ENCODE assay signal across 8 cellular contexts in the genomic region with DNA sequence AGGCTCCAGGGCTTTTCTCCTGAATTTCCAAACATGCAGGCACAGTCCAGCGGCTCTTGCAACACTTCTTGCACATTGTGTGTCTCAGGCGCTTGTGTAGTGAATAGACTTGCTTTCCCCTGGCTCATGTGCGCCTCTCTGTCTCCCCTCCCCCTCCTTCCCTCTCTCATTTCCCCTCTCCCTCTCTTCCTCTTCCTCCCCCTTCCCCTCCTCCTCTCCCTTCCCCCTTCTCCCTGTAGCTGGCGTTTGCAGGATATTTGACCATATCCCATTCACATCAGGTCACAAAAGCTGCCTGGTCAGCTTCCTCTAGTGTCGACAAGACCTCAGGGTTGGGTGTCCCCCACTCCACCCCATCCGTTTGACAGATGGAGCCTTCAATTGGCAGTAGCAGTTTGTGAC. TPM values are rescaled to one million over a fixed set of nuclear protein-coding genes. Genes with fewer than 3 reads are reported as not detected.
A peak's percentile ranks its signal among the peaks of the same experiment; 100 is the strongest.
DNase-seq lines count a peak whose midpoint lies in the region; ATAC-seq and TF ChIP-seq lines count a peak whose summit lies in the region.

No MANE protein-coding gene starts in this region.

- CTCF ChIA-PET in AG04449 (lab: Yijun Ruan, JAX) = no interaction called here

- peaks cover 11% of the 10 kb centered on the region for H3K27me3 Mint-ChIP-seq in GM23338 (ENCODE audit: insufficient read depth, low read depth, poor library complexity)

- no peak overlapping the region for H2AFZ ChIP-seq in GM23338

- 7% methylated on average over 6 of the region's 6 CpGs for WGBS in liver

- no peak overlapping the region for H3K27ac Mint-ChIP-seq in GM23338

- H3K4me3 ChIP-seq in AG04449 (ENCODE audit: low read depth, low read length) (peak overlapping the region; percentile 61), GM23338 (peak overlapping the region; percentile 73), ascending aorta (peak overlapping the region; percentile 67 to 81), liver (ENCODE audit: low read depth in 1 of 3, low read length in 3 of 3) (peak overlapping the region; percentile 50 to 68 (median 58))

- no peaks in the 10 kb centered on the region; the same call in 2 of the 3 replicates for H3K9me3 Mint-ChIP-seq in GM23338

- POLR2A ChIA-PET in AG04449 (lab: Yijun Ruan, JAX) = no interaction called here

- H3K36me3 Mint-ChIP-seq in GM23338 (ENCODE audit: low read depth) = peaks cover 19% of the 10 kb centered on the region

- H3K36me3 ChIP-seq in GM23338 (ENCODE audit: insufficient read depth) (no peaks in the 10 kb centered on the region), ascending aorta (no peaks in the 10 kb centered on the region), liver (ENCODE audit: control insufficient read depth in 4 of 4, insufficient read depth in 3 of 4, low read depth in 1 of 4, low read length in 3 of 4) (no peaks in the 10 kb centered on the region)

- DNase-seq in AG04449 (ENCODE audit: low read depth, low spot score) (no peak), GM23338 (ENCODE audit: low spot score) (peak; percentile 17), ascending aorta (ENCODE audit: low spot score in 2 of 2) (no peak), D341Med (ENCODE audit: low spot score) (no peak), NCI-H187 (lab: John Stamatoyannopoulos, UW) (no peak), ureter (ENCODE audit: low spot score) (no peak)

- peak overlapping the region; percentile 86 for H3K4me2 ChIP-seq in GM23338

- no peaks in the 10 kb centered on the region for H3F3A ChIP-seq in GM23338 (replicated peaks; ENCODE audit: low read depth)

- peak in 1 of 2 donors; percentile 19 for TF ChIP-seq RAD21 in liver (IDR thresholded peaks at IDR 0.05)

- no peaks in the 10 kb centered on the region for H4K20me1 ChIP-seq in GM23338 (replicated peaks; ENCODE audit: insufficient read depth)

- ATAC-seq in GM23338 = no peak
- no peak for ATAC-seq in HG03520 (IDR thresholded peaks at IDR 0.05; ENCODE audit: unreplicated experiment)

- peak overlapping the region; percentile 89 for H3K4me3 Mint-ChIP-seq in GM23338

- H3K9me2 ChIP-seq in GM23338 (ENCODE audit: insufficient read depth) = no peaks in the 10 kb centered on the region

- TF ChIP-seq CTCF in AG04449 (IDR thresholded peaks at IDR 0.05; ENCODE audit: insufficient read depth, low read length, missing control alignments) = no peak
- TF ChIP-seq CTCF in GM23338 (conservative IDR thresholded peaks at IDR 0.05; ENCODE audit: low read depth in 2 of 2) = no peak
- no peak for TF ChIP-seq CTCF in ascending aorta (IDR thresholded peaks at IDR 0.05)
- TF ChIP-seq CTCF in liver (IDR thresholded peaks at IDR 0.05; ENCODE audit: low read depth, low read length, missing input control) = no peak

- H3K27ac ChIP-seq in GM23338 (ENCODE audit: low read depth) (no peak overlapping the region), ascending aorta (peak overlapping the region in 1 of 2 donors; percentile 25), liver (ENCODE audit: low read depth in 1 of 2, low read length in 2 of 2) (peak overlapping the region; percentile 51 to 64)

- H3K4me1 ChIP-seq in GM23338 (ENCODE audit: insufficient read depth) (peaks cover 10% of the 10 kb centered on the region; the same call in 1 of the 2 replicates), ascending aorta (no peaks in the 10 kb centered on the region), liver (ENCODE audit: control insufficient read depth in 4 of 4, insufficient read depth in 4 of 4, low read length in 3 of 4) (peaks cover 3 to 35% (median 21%) of the 10 kb centered on the region in 4 donors)

- intact Hi-C loops in ascending aorta (cut with DNase I) = loop anchor here (2.0 to 10.0 kb wide), 2 partner anchors 13 to 179 kb away; a partner anchor contains a TSS

- H3K9ac ChIP-seq in liver (ENCODE audit: low read depth in 1 of 2, low read length in 2 of 2) = peak overlapping the region; percentile 32 to 67

- H3K27me3 ChIP-seq in GM23338 (ENCODE audit: insufficient read depth) (peaks cover 18% of the 10 kb centered on the region; the same call in 1 of the 2 replicates), ascending aorta (no peaks in the 10 kb centered on the region), liver (ENCODE audit: control insufficient read depth in 4 of 4, insufficient read depth in 4 of 4, low read length in 3 of 4) (no peaks in the 10 kb centered on the region)

- peaks cover 32% of the 10 kb centered on the region for H3K4me1 Mint-ChIP-seq in GM23338

- H3K9me3 ChIP-seq in ascending aorta (no peaks in the 10 kb centered on the region), liver (ENCODE audit: control insufficient read depth in 4 of 4, low read length in 3 of 4) (no peaks in the 10 kb centered on the region)

- peaks cover 54% of the 10 kb centered on the region for H3K79me2 ChIP-seq in GM23338 (replicated peaks; ENCODE audit: insufficient read depth)

TF ChIP-seq in GM23338, 12 proteins besides CTCF, POLR2A, EP300 and RAD21 (continues in another document):
- TF ChIP-seq EZH2 (IDR thresholded peaks at IDR 0.05; ENCODE audit: low read depth, unreplicated experiment) = no peak
- TF ChIP-seq, protein P1, sequence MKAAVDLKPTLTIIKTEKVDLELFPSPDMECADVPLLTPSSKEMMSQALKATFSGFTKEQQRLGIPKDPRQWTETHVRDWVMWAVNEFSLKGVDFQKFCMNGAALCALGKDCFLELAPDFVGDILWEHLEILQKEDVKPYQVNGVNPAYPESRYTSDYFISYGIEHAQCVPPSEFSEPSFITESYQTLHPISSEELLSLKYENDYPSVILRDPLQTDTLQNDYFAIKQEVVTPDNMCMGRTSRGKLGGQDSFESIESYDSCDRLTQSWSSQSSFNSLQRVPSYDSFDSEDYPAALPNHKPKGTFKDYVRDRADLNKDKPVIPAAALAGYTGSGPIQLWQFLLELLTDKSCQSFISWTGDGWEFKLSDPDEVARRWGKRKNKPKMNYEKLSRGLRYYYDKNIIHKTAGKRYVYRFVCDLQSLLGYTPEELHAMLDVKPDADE (IDR thresholded peaks at IDR 0.05) = no peak
- no peak for TF ChIP-seq JUNB (IDR thresholded peaks at IDR 0.05; ENCODE audit: unreplicated experiment)
- TF ChIP-seq NANOG (IDR thresholded peaks at IDR 0.05; ENCODE audit: borderline replicate concordance) = no peak
- no peak for TF ChIP-seq EZH2phosphoT487 (IDR thresholded peaks at IDR 0.05; ENCODE audit: unreplicated experiment)
- no peak for TF ChIP-seq POLR2AphosphoS5 (IDR thresholded peaks at IDR 0.05; ENCODE audit: low read depth)
- TF ChIP-seq CREB1 (CRISPR knock-in tag; IDR thresholded peaks at IDR 0.05; ENCODE audit: low read depth) = no peak

TF ChIP-seq in liver, 16 proteins besides CTCF, POLR2A, EP300 and RAD21:
- TF ChIP-seq, protein P2, sequence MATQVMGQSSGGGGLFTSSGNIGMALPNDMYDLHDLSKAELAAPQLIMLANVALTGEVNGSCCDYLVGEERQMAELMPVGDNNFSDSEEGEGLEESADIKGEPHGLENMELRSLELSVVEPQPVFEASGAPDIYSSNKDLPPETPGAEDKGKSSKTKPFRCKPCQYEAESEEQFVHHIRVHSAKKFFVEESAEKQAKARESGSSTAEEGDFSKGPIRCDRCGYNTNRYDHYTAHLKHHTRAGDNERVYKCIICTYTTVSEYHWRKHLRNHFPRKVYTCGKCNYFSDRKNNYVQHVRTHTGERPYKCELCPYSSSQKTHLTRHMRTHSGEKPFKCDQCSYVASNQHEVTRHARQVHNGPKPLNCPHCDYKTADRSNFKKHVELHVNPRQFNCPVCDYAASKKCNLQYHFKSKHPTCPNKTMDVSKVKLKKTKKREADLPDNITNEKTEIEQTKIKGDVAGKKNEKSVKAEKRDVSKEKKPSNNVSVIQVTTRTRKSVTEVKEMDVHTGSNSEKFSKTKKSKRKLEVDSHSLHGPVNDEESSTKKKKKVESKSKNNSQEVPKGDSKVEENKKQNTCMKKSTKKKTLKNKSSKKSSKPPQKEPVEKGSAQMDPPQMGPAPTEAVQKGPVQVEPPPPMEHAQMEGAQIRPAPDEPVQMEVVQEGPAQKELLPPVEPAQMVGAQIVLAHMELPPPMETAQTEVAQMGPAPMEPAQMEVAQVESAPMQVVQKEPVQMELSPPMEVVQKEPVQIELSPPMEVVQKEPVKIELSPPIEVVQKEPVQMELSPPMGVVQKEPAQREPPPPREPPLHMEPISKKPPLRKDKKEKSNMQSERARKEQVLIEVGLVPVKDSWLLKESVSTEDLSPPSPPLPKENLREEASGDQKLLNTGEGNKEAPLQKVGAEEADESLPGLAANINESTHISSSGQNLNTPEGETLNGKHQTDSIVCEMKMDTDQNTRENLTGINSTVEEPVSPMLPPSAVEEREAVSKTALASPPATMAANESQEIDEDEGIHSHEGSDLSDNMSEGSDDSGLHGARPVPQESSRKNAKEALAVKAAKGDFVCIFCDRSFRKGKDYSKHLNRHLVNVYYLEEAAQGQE (IDR thresholded peaks at IDR 0.05) = no peak
- TF ChIP-seq YY1 (IDR thresholded peaks at IDR 0.05) = peak; percentile 28
- TF ChIP-seq, protein P3, sequence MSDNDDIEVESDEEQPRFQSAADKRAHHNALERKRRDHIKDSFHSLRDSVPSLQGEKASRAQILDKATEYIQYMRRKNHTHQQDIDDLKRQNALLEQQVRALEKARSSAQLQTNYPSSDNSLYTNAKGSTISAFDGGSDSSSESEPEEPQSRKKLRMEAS (IDR thresholded peaks at IDR 0.05) = peak; percentile 29
- TF ChIP-seq RXRA (IDR thresholded peaks at IDR 0.05) = peak in 1 of 2 donors; percentile 8
- no peak for TF ChIP-seq NR2F2 (IDR thresholded peaks at IDR 0.05)

RNA-seq across cellular contexts. Expression of a gene that starts 2.4 kb away (rescaled TPM):
- 23.9 and 27.2 TPM in 2 replicates for total RNA-seq in GM23338 (2014; rRNA removed; shearing (Covaris generic))
- 7.6 and 8.7 TPM in 2 replicates for polyA plus RNA-seq in GM23338 (2016; fragmentation: Nextera tagmentation; extraction: Ambion mirVana)
- 64.6 TPM for total RNA-seq in ascending aorta
- 10 to 100 TPM in 1 of 2 donors, 1 to 10 TPM in 1; 5.8 to 13.2 TPM for total RNA-seq in liver
- 1 to 10 TPM; 2.9 to 5.7 TPM for polyA plus RNA-seq in liver
- total RNA-seq in ureter = 7.8 TPM

RNA-seq across cellular contexts. Expression of a gene that starts 30.8 kb away (rescaled TPM):
- 5.5 and 5.8 TPM in 2 replicates for total RNA-seq in GM23338 (2014; rRNA removed; shearing (Covaris generic))
- polyA plus RNA-seq in GM23338 (2016; fragmentation: Nextera tagmentation; extraction: Ambion mirVana) (2.6 and 3.0 TPM in 2 replicates), liver (1 to 10 TPM in 1 of 2 donors, under 1 TPM in 1; 0.84 to 2.0 TPM)
- total RNA-seq in ascending aorta (2.3 TPM), liver (1 to 10 TPM; 2.2 to 3.6 TPM), ureter (8.5 TPM)
